13 cellular contexts compared by ENCODE assay signal in the genomic region with DNA sequence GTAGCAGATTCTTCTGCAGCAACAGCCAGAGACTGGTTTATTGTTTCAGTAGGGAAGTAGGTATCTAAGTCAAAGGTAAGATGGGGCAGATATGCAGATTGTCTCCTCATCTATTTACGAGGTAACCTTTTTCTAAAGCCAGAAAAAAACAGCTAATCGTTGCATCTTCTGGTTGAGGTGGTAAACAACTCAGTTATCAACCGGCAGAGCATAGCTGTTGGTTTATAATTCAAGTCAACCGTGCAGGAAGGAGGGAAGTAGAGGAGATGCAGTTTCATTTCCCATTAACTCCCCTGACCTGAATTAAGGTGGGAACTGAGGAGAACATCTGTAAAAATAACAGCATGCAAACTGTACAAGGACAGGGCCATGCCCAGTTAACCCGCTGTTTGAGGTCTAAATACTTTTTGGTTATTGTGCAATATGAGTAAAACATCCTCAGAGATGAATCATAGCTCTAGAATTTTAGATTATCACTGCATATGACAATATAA.
DNase-seq lines count a peak whose midpoint lies in the region; ATAC-seq, FAIRE-seq and TF ChIP-seq lines count a peak whose summit lies in the region.
"Had no signal": no experiment of that assay in that cellular context is flagged by ENCODE, and none has a peak within 500 bp of the region (broad histone marks: within the 10 kb centered on the region; RNA-seq: fewer than 3 reads in every experiment).

No MANE protein-coding gene starts in this region.

- H3K27me3 ChIP-seq in Panc1 (ENCODE audit: control insufficient read depth, insufficient read depth, low read length) (no peaks in the 10 kb centered on the region), endothelial cell of umbilical vein (ENCODE audit: control insufficient read depth in 2 of 2, insufficient read depth in 2 of 2, low read length in 2 of 2) (peaks cover 0 to 3% of the 10 kb centered on the region in 2 experiments), smooth muscle cell (ENCODE audit: low read depth) (no peaks in the 10 kb centered on the region)
- H3K27me3 ChIP-seq: BE2C, colonic mucosa, Peyer's patch had no signal

- TF ChIP-seq CTCF in Panc1 (IDR thresholded peaks at IDR 0.05) (no peak), endothelial cell of umbilical vein (IDR thresholded peaks at IDR 0.05; ENCODE audit: extremely low read depth in 1 of 2, insufficient read depth in 1 of 2, low read depth in 1 of 2, low read length in 2 of 2) (no peak), smooth muscle cell (IDR thresholded peaks at IDR 0.05; ENCODE audit: borderline replicate concordance, insufficient read depth, poor library complexity, severe bottlenecking) (no peak)

- H3K27ac Mint-ChIP-seq in activated naive CD4-positive, alpha-beta T cell treated with anti-CD3 and anti-CD28 coated beads, Interleukin-2, amount 10 ng/mL, durations not matched to agents 7 days and 5 days, result peak overlapping the region; percentile 92
- H3K27ac Mint-ChIP-seq in activated naive CD4-positive, alpha-beta T cell treated with anti-CD3 and anti-CD28 coated beads, Interleukin-2, amount 50 U/mL, for 72 hours, result no peak overlapping the region

- intact Hi-C loops in Panc1 (cut with micrococcal nuclease; ENCODE audit: unreplicated experiment), result no loop called here
- intact Hi-C loops in endothelial cell of umbilical vein (cut with micrococcal nuclease), result no loop called here

- in situ Hi-C loops in Panc1 (cut with HindIII; ENCODE audit: low pct_unique_long_range_greater_than_20kb, low sequenced_read_pairs), result no loop called here

- H3F3A ChIP-seq in smooth muscle cell (ENCODE audit: low read depth), result peaks cover 14% of the 10 kb centered on the region

- H3K4me3 ChIP-seq in Panc1 (ENCODE audit: low read depth in 2 of 2, low read length in 2 of 2), result no peak overlapping the region
- H3K4me3 ChIP-seq in endothelial cell of umbilical vein (replicated peaks in 1 of 3; ENCODE audit: insufficient read depth in 1 of 3, low read depth in 1 of 3, low read length in 3 of 3), result no peak overlapping the region
- H3K4me3 ChIP-seq in smooth muscle cell, result no peak overlapping the region
- H3K4me3 ChIP-seq: colonic mucosa, Peyer's patch had no signal

- H3K9me3 ChIP-seq in Panc1 (ENCODE audit: control insufficient read depth, insufficient read depth, low read depth, low read length) (no peaks in the 10 kb centered on the region), endothelial cell of umbilical vein (replicated peaks; ENCODE audit: control insufficient read depth, insufficient read depth, low read length) (no peaks in the 10 kb centered on the region), smooth muscle cell (replicated peaks; ENCODE audit: low read depth) (no peaks in the 10 kb centered on the region)
- H3K9me3 ChIP-seq: BE2C, colonic mucosa, Peyer's patch had no signal

- peaks cover 7% of the 10 kb centered on the region for H3K36me3 Mint-ChIP-seq in activated naive CD4-positive, alpha-beta T cell treated with anti-CD3 and anti-CD28 coated beads, Interleukin-2, amount 10 ng/mL, durations not matched to agents 7 days and 5 days
- H3K36me3 Mint-ChIP-seq in activated naive CD4-positive, alpha-beta T cell treated with anti-CD3 and anti-CD28 coated beads, Interleukin-2, amount 50 U/mL, for 72 hours, result peaks cover 0 to 3% of the 10 kb centered on the region in 2 donors

- H3K27ac ChIP-seq in Panc1 (ENCODE audit: low read length) (peak overlapping the region; percentile 54; the same call in 1 of the 2 replicates), endothelial cell of umbilical vein (ENCODE audit: insufficient read depth, low read depth, low read length) (no peak overlapping the region), smooth muscle cell (ENCODE audit: low read depth) (peak overlapping the region; percentile 78)
- H3K27ac ChIP-seq: colonic mucosa, Peyer's patch had no signal

- H3K4me1 ChIP-seq in Panc1 (ENCODE audit: control insufficient read depth, insufficient read depth, low read length) (no peaks in the 10 kb centered on the region), endothelial cell of umbilical vein (ENCODE audit: control insufficient read depth, extremely low read depth, insufficient read depth, low read length) (peaks cover 3% of the 10 kb centered on the region), smooth muscle cell (ENCODE audit: low read depth) (peaks cover 26% of the 10 kb centered on the region)
- H3K4me1 ChIP-seq: BE2C, colonic mucosa, Peyer's patch had no signal

- H3K9me1 ChIP-seq in endothelial cell of umbilical vein (replicated peaks; ENCODE audit: control insufficient read depth, extremely low read depth, insufficient read depth, low read length), result no peaks in the 10 kb centered on the region

- dilution Hi-C loops in endothelial cell of umbilical vein (cut with MboI; ENCODE audit: extremely low pct_ligation_motif_present, low sequenced_read_pairs), result no loop called here

- no peak for FAIRE-seq in endothelial cell of umbilical vein (lab: Jason Lieb, UNC)

- H2AFZ ChIP-seq in endothelial cell of umbilical vein (ENCODE audit: low read depth, low read length), result no peak overlapping the region
- no peak overlapping the region for H2AFZ ChIP-seq in smooth muscle cell (ENCODE audit: low read depth)

- peaks cover 2% of the 10 kb centered on the region for H3K9me3 Mint-ChIP-seq in activated naive CD4-positive, alpha-beta T cell treated with anti-CD3 and anti-CD28 coated beads, Interleukin-2, amount 10 ng/mL, durations not matched to agents 7 days and 5 days
- peaks cover 0 to under 1% of the 10 kb centered on the region in 2 donors for H3K9me3 Mint-ChIP-seq in activated naive CD4-positive, alpha-beta T cell treated with anti-CD3 and anti-CD28 coated beads, Interleukin-2, amount 50 U/mL, for 72 hours

- 40% methylated on average over 5 of the region's 5 CpGs for WGBS in smooth muscle cell (ENCODE audit: low lambda C conversion rate)

- peaks cover 79% of the 10 kb centered on the region for H3K4me1 Mint-ChIP-seq in activated naive CD4-positive, alpha-beta T cell treated with anti-CD3 and anti-CD28 coated beads, Interleukin-2, amount 10 ng/mL, durations not matched to agents 7 days and 5 days

- BruUV-seq in Panc1 (replicated peaks; lab: Mats Ljungman, UMichigan), result no TSS peak
- BruUV-seq in endothelial cell of umbilical vein (replicated peaks; lab: Mats Ljungman, UMichigan), result no TSS peak

- H4K20me1 ChIP-seq in endothelial cell of umbilical vein (replicated peaks; ENCODE audit: control insufficient read depth, extremely low read depth, insufficient read depth, low read length) (no peaks in the 10 kb centered on the region), smooth muscle cell (ENCODE audit: low read depth) (no peaks in the 10 kb centered on the region)

- H3K27me3 Mint-ChIP-seq in activated naive CD4-positive, alpha-beta T cell treated with anti-CD3 and anti-CD28 coated beads, Interleukin-2, amount 10 ng/mL, durations not matched to agents 7 days and 5 days, result no peaks in the 10 kb centered on the region

- H3K9ac ChIP-seq in endothelial cell of umbilical vein (replicated peaks; ENCODE audit: extremely low read depth, insufficient read depth, low read length), result no peak overlapping the region
- H3K9ac ChIP-seq in smooth muscle cell (ENCODE audit: low read depth), result peak overlapping the region; percentile 37

- TF ChIP-seq POLR2A in endothelial cell of umbilical vein (IDR thresholded peaks at IDR 0.05; ENCODE audit: low read depth, low read length), result no peak

- H3K4me3 Mint-ChIP-seq in activated naive CD4-positive, alpha-beta T cell treated with anti-CD3 and anti-CD28 coated beads, Interleukin-2, amount 10 ng/mL, durations not matched to agents 7 days and 5 days, result peak overlapping the region; percentile 31

- no peak overlapping the region for H3K4me2 ChIP-seq in endothelial cell of umbilical vein (ENCODE audit: insufficient read depth, low read length)
- peak overlapping the region; percentile 70 for H3K4me2 ChIP-seq in smooth muscle cell

- ATAC-seq in activated naive CD4-positive, alpha-beta T cell treated with anti-CD3 and anti-CD28 coated beads, Interleukin-2, amount 50 U/mL, for 72 hours, result no peak
- ATAC-seq in Panc1, result no peak

- DNase-seq in activated naive CD4-positive, alpha-beta T cell treated with anti-CD3 and anti-CD28 coated beads, Interleukin-2, amount 10 ng/mL, durations not matched to agents 7 days and 5 days, result no peak
- no peak for DNase-seq in activated naive CD4-positive, alpha-beta T cell treated with anti-CD3 and anti-CD28 coated beads, Interleukin-2, amount 50 U/mL, for 72 hours (ENCODE audit: low spot score in 2 of 2)
- DNase-seq in Panc1 (ENCODE audit: low read depth, low spot score) (no peak), endothelial cell of umbilical vein (ENCODE audit: low read depth, low spot score) (no peak), smooth muscle cell (lab: John Stamatoyannopoulos, UW; ENCODE audit: unreplicated experiment) (no peak), NCI-H146 treated with DMSO at 0.1 percent for 48 hours (lab: John Stamatoyannopoulos, UW; ENCODE audit: unreplicated experiment) (no peak), amygdala (lab: John Stamatoyannopoulos, UW) (no peak), HK-2 (ENCODE audit: unreplicated experiment) (no peak)
- DNase-seq: BE2C, colonic mucosa, NCI-H1417, nucleus accumbens, Peyer's patch had no signal

- H3K79me2 ChIP-seq in endothelial cell of umbilical vein (ENCODE audit: control insufficient read depth, insufficient read depth, low read length), result no peaks in the 10 kb centered on the region
- no peaks in the 10 kb centered on the region for H3K79me2 ChIP-seq in smooth muscle cell (ENCODE audit: low read depth)

- POLR2A ChIA-PET in Panc1 (lab: Charles Lee) (no interaction called here), endothelial cell of umbilical vein (lab: Charles Lee) (no interaction called here)

- CTCF ChIA-PET in activated naive CD4-positive, alpha-beta T cell treated with anti-CD3 and anti-CD28 coated beads, Interleukin-2, amount 10 ng/mL, durations not matched to agents 7 days and 5 days (lab: Charles Lee), result no interaction called here
- CTCF ChIA-PET in Panc1 (lab: Charles Lee) (interaction anchor here (0.6 kb wide), 1 partner anchor 45 kb away, joined by 12 read pairs; no protein-coding TSS in a partner anchor), endothelial cell of umbilical vein (lab: Charles Lee) (interaction anchor here (0.8 to 3.1 kb wide), 6 partner anchors 8 to 104 kb away, joined by 3 to 47 read pairs (median 6); no protein-coding TSS in a partner anchor)

- H3K36me3 ChIP-seq in Panc1 (ENCODE audit: control insufficient read depth, insufficient read depth, low read length) (no peaks in the 10 kb centered on the region), endothelial cell of umbilical vein (ENCODE audit: control insufficient read depth in 2 of 2, extremely low read depth in 1 of 2, insufficient read depth in 2 of 2, low read length in 2 of 2) (no peaks in the 10 kb centered on the region), smooth muscle cell (ENCODE audit: low read depth) (no peaks in the 10 kb centered on the region)
- H3K36me3 ChIP-seq: BE2C, colonic mucosa, Peyer's patch had no signal

TF ChIP-seq in endothelial cell of umbilical vein, 7 proteins besides CTCF, POLR2A, EP300 and RAD21 (continues in another document):
- TF ChIP-seq FOS (IDR thresholded peaks at IDR 0.05; ENCODE audit: borderline replicate concordance, insufficient read depth, low read length), result peak; percentile 45
- no peak for TF ChIP-seq EZH2 (IDR thresholded peaks at IDR 0.05; ENCODE audit: borderline replicate concordance, low read depth, low read length, severe bottlenecking)
